Comparison of ENCODE assay signal across 1 cellular context in genomic region chr17:50398672-50399071, GRCh38.
TF ChIP-seq lines count a peak whose summit lies in the region.

No MANE protein-coding gene starts in this region.

TF ChIP-seq in K562, 482 proteins besides CTCF, POLR2A, EP300 and RAD21:
- TF ChIP-seq RBM25 (IDR thresholded peaks at IDR 0.05; ENCODE audit: low read depth, low read length, severe bottlenecking) (peak; percentile 29), ZNF121 (CRISPR knock-in tag; conservative IDR thresholded peaks at IDR 0.05) (peak; percentile 58), ZNF24 (IDR thresholded peaks at IDR 0.05) (peak; percentile 58; the same call in 1 of the 2 replicates)
